15 cellular contexts compared by ENCODE assay signal in the genomic region with DNA sequence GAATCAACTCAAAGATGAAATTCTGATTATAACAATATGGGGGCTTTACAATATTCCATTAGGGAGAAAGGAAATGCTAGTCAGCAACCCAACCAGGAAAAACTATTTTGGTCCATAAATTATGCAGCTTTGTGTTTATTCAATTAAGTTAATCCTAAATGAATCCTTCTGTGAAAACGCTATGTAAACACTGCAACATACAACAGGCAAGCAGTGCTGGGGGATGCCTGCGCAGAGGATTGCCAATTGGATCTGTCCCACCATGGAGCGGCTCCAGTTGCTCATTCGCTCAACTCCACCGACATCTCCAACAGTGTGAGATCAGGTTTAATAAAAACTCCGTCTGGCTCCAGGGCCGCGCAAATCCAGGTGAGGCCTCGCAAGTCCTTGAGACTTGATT.
"Had no signal": no experiment of that assay in that cellular context is flagged by ENCODE, and none has a peak within 500 bp of the region (broad histone marks: within the 10 kb centered on the region; RNA-seq: fewer than 3 reads in every experiment).

No MANE protein-coding gene starts in this region.

- H3K4me3 Mint-ChIP-seq: naive thymus-derived CD8-positive, alpha-beta T cell; type B pancreatic cell had no signal

- H3K27me3 Mint-ChIP-seq: naive thymus-derived CD8-positive, alpha-beta T cell; type B pancreatic cell had no signal

- H3K27ac ChIP-seq: dorsolateral prefrontal cortex, foreskin keratinocyte, suprapubic skin, thyroid gland had no signal

- H3K9me3 ChIP-seq: mucosa of descending colon, suprapubic skin, thyroid gland had no signal

- H3K27ac Mint-ChIP-seq: naive thymus-derived CD8-positive, alpha-beta T cell; type B pancreatic cell had no signal

- H3K4me1 Mint-ChIP-seq: naive thymus-derived CD8-positive, alpha-beta T cell had no signal

- H3K4me3 ChIP-seq: dorsolateral prefrontal cortex, mucosa of descending colon, smooth muscle cell, suprapubic skin, thyroid gland had no signal

- H3K4me2 ChIP-seq: smooth muscle cell had no signal

- DNase-seq: cortex of kidney; dorsolateral prefrontal cortex; effector CD8-positive, alpha-beta T cell; foreskin keratinocyte; hippocampal formation; left colon; mammary epithelial cell; mucosa of descending colon; naive thymus-derived CD8-positive, alpha-beta T cell; stimulated activated CD4-positive, alpha-beta T cell treated with anti-CD3 and anti-CD28 coated beads, Interleukin-2, amount 100 ng/mL, for 48 hours; stimulated activated naive CD8-positive, alpha-beta T cell treated with anti-CD3 and anti-CD28 coated beads, Interleukin-15, Interleukin-2, amounts not matched to agents 100 U/mL and 50 U/mL, for 24 hours; thyroid gland had no signal

- H3K36me3 ChIP-seq: suprapubic skin, thyroid gland had no signal

- ATAC-seq: foreskin keratinocyte; left colon; mucosa of descending colon; naive thymus-derived CD8-positive, alpha-beta T cell; stimulated activated naive CD8-positive, alpha-beta T cell treated with anti-CD3 and anti-CD28 coated beads, Interleukin-15, Interleukin-2, amounts not matched to agents 100 U/mL and 50 U/mL, for 24 hours had no signal

- H3K36me3 Mint-ChIP-seq: naive thymus-derived CD8-positive, alpha-beta T cell; type B pancreatic cell had no signal

- H3K27me3 ChIP-seq: dorsolateral prefrontal cortex, foreskin keratinocyte, suprapubic skin, thyroid gland had no signal

- H3K9me3 Mint-ChIP-seq: type B pancreatic cell had no signal

- H3K4me1 ChIP-seq: suprapubic skin, thyroid gland had no signal
